ENCODE assay signal across 10 cellular contexts in genomic region chr19:16339361-16339725, GRCh38. TPM values are rescaled to one million over a fixed set of nuclear protein-coding genes. Genes with fewer than 3 reads are reported as not detected.
DNase-seq lines count a peak whose midpoint lies in the region; ATAC-seq lines count a peak whose summit lies in the region.
"Had no signal": no experiment of that assay in that cellular context is flagged by ENCODE, and none has a peak within 500 bp of the region (broad histone marks: within the 10 kb centered on the region; RNA-seq: fewer than 3 reads in every experiment).

No MANE protein-coding gene starts in this region.

- no peak overlapping the region for H3K23ac ChIP-seq in mesendoderm (ENCODE audit: low read length)

- POLR2A ChIA-PET in naive thymus-derived CD4-positive, alpha-beta T cell (lab: Charles Lee) = interaction anchor here (0.6 to 33.0 kb wide), 7 partner anchors 8 to 144 kb away, joined by 4 to 4370 read pairs (median 10); partner anchors contain the start of gene KLF2

- no peaks in the 10 kb centered on the region for H3K9me3 ChIP-seq in BLaER1
- H3K9me3 ChIP-seq in naive thymus-derived CD4-positive, alpha-beta T cell (ENCODE audit: control insufficient read depth in 2 of 3, low read length in 3 of 3) = no peaks in the 10 kb centered on the region
- H3K9me3 ChIP-seq: suprapubic skin had no signal

- H3K36me3 ChIP-seq in BLaER1 (no peaks in the 10 kb centered on the region), mesendoderm (ENCODE audit: control insufficient read depth, insufficient read depth, low read length) (no peaks in the 10 kb centered on the region)
- H3K36me3 ChIP-seq in naive thymus-derived CD4-positive, alpha-beta T cell (ENCODE audit: control insufficient read depth in 2 of 3, insufficient read depth in 3 of 3, low read length in 3 of 3) = no peaks in the 10 kb centered on the region
- H3K36me3 ChIP-seq: suprapubic skin had no signal

- no peak overlapping the region for H4K5ac ChIP-seq in mesendoderm (ENCODE audit: low read length)

- no peaks in the 10 kb centered on the region for H4K20me1 ChIP-seq in BLaER1

- H3K79me1 ChIP-seq in mesendoderm (ENCODE audit: low read length) = no peaks in the 10 kb centered on the region

- H3K4me3 ChIP-seq in BLaER1 (no peak overlapping the region), mesendoderm (ENCODE audit: low read length) (no peak overlapping the region)
- H3K4me3 ChIP-seq in naive thymus-derived CD4-positive, alpha-beta T cell (ENCODE audit: low read length) = peak overlapping the region; percentile 44
- H3K4me3 ChIP-seq: suprapubic skin had no signal

- no peaks in the 10 kb centered on the region for H3K79me2 ChIP-seq in mesendoderm (ENCODE audit: control insufficient read depth, insufficient read depth, low read length)

- no peak overlapping the region for H3K18ac ChIP-seq in mesendoderm (ENCODE audit: low read length)

- no peak overlapping the region for H4K8ac ChIP-seq in mesendoderm (ENCODE audit: low read depth, low read length)

- H3K4me2 ChIP-seq in BLaER1 = peak overlapping the region; percentile 89
- H3K4me2 ChIP-seq in mesendoderm (ENCODE audit: low read length) = no peak overlapping the region

- no peaks in the 10 kb centered on the region for H3K36me3 Mint-ChIP-seq in activated T-helper 17 cell treated with anti-CD3 and anti-CD28 coated beads, Interleukin-2, amount 50 U/mL, for 72 hours (ENCODE audit: low read depth)
- H3K36me3 Mint-ChIP-seq in naive thymus-derived CD4-positive, alpha-beta T cell = peaks cover 0 to 12% (median 0%) of the 10 kb centered on the region in 5 donors

- intact Hi-C loops in naive thymus-derived CD4-positive, alpha-beta T cell (cut with micrococcal nuclease) = loop anchor here in 1 of 2 donors (2.0 kb wide), 1 partner anchor 43 kb away; no protein-coding TSS in a partner anchor
- intact Hi-C loops in left colon (cut with DNase I, micrococcal nuclease) = no loop called here

- H3K9ac ChIP-seq in BLaER1 (no peak overlapping the region), mesendoderm (ENCODE audit: low read length) (no peak overlapping the region)

- H3K4ac ChIP-seq in mesendoderm (ENCODE audit: low read depth, low read length) = no peak overlapping the region

- H3K4me1 ChIP-seq in BLaER1 = peaks cover 63% of the 10 kb centered on the region
- H3K4me1 ChIP-seq in naive thymus-derived CD4-positive, alpha-beta T cell (ENCODE audit: control insufficient read depth in 2 of 2, insufficient read depth in 2 of 2, low read length in 2 of 2) = peaks cover 54 to 57% of the 10 kb centered on the region in 2 donors
- no peaks in the 10 kb centered on the region for H3K4me1 ChIP-seq in mesendoderm (ENCODE audit: control insufficient read depth, low read depth, low read length)

- H2AK5ac ChIP-seq in mesendoderm (ENCODE audit: low read length) = no peak overlapping the region

- no peak for DNase-seq in naive thymus-derived CD4-positive, alpha-beta T cell
- no peak for DNase-seq in left colon
- no peak for DNase-seq in NCI-H1105 (lab: John Stamatoyannopoulos, UW)
- no peak for DNase-seq in mesendoderm
- DNase-seq in NCI-H1417 treated with DMSO at 0.1 percent for 48 hours (lab: John Stamatoyannopoulos, UW) = no peak
- DNase-seq: NCI-H1930 had no signal

- no peak overlapping the region for H3K56ac ChIP-seq in mesendoderm (ENCODE audit: low read length)

- H3K27ac ChIP-seq in BLaER1 (no peak overlapping the region), mesendoderm (ENCODE audit: low read depth, low read length) (no peak overlapping the region)
- peak overlapping the region; percentile 60 for H3K27ac ChIP-seq in naive thymus-derived CD4-positive, alpha-beta T cell (ENCODE audit: low read depth, low read length)

- H3K27ac Mint-ChIP-seq in activated T-helper 17 cell treated with anti-CD3 and anti-CD28 coated beads, Interleukin-2, amount 50 U/mL, for 72 hours = peak overlapping the region; percentile 83
- peak overlapping the region; percentile 86 to 98 (median 91) for H3K27ac Mint-ChIP-seq in naive thymus-derived CD4-positive, alpha-beta T cell

- H2BK5ac ChIP-seq in mesendoderm (ENCODE audit: low read length) = no peak overlapping the region

- no peak overlapping the region for H2BK15ac ChIP-seq in mesendoderm (replicated peaks; ENCODE audit: low read depth)

- ATAC-seq in GM21786 (IDR thresholded peaks at IDR 0.05; ENCODE audit: unreplicated experiment) = peak; percentile 11
- no peak for ATAC-seq in activated T-helper 17 cell treated with anti-CD3 and anti-CD28 coated beads, Interleukin-2, amount 50 U/mL, for 72 hours (replicated peaks)
- ATAC-seq in naive thymus-derived CD4-positive, alpha-beta T cell = no peak
- no peak for ATAC-seq in left colon

- no CpG with 5 or more reads among the region's 6 CpGs for WGBS in mesendoderm (ENCODE audit: extremely low coverage, insufficient coverage, low lambda C conversion rate)

- peaks cover 2% of the 10 kb centered on the region for H3K9me3 Mint-ChIP-seq in activated T-helper 17 cell treated with anti-CD3 and anti-CD28 coated beads, Interleukin-2, amount 50 U/mL, for 72 hours
- H3K9me3 Mint-ChIP-seq in naive thymus-derived CD4-positive, alpha-beta T cell = peaks cover 0 to 6% (median 0%) of the 10 kb centered on the region in 11 donors

- H2BK120ac ChIP-seq in mesendoderm (ENCODE audit: low read depth, low read length) = no peak overlapping the region

- CTCF ChIA-PET in naive thymus-derived CD4-positive, alpha-beta T cell (lab: Charles Lee) = interaction anchor here (0.6 to 2.3 kb wide), 10 partner anchors 8 to 694 kb away, joined by 3 to 10 read pairs (median 4); no protein-coding TSS in a partner anchor

- H3K27me3 ChIP-seq in BLaER1 (no peaks in the 10 kb centered on the region), mesendoderm (ENCODE audit: insufficient read depth, low read length, poor library complexity) (no peaks in the 10 kb centered on the region)
- H3K27me3 ChIP-seq in naive thymus-derived CD4-positive, alpha-beta T cell (ENCODE audit: control insufficient read depth in 2 of 2, insufficient read depth in 2 of 2, low read length in 2 of 2) = no peaks in the 10 kb centered on the region
- H3K27me3 ChIP-seq: suprapubic skin had no signal

- peaks cover 36% of the 10 kb centered on the region for H3K4me1 Mint-ChIP-seq in activated T-helper 17 cell treated with anti-CD3 and anti-CD28 coated beads, Interleukin-2, amount 50 U/mL, for 72 hours
- peaks cover 28 to 74% (median 62%) of the 10 kb centered on the region in 7 donors for H3K4me1 Mint-ChIP-seq in naive thymus-derived CD4-positive, alpha-beta T cell

- H3K4me3 Mint-ChIP-seq in activated T-helper 17 cell treated with anti-CD3 and anti-CD28 coated beads, Interleukin-2, amount 50 U/mL, for 72 hours = peak overlapping the region; percentile 72
- peak overlapping the region; percentile 79 to 95 (median 88) for H3K4me3 Mint-ChIP-seq in naive thymus-derived CD4-positive, alpha-beta T cell

- H3K27me3 Mint-ChIP-seq in activated T-helper 17 cell treated with anti-CD3 and anti-CD28 coated beads, Interleukin-2, amount 50 U/mL, for 72 hours = no peaks in the 10 kb centered on the region
- H3K27me3 Mint-ChIP-seq in naive thymus-derived CD4-positive, alpha-beta T cell = peaks cover 0 to 19% (median 0%) of the 10 kb centered on the region in 5 donors

RNA-seq across cellular contexts. Expression of gene KLF2, which starts 14.7 kb away (rescaled TPM):
- total RNA-seq in activated T-helper 17 cell treated with anti-CD3 and anti-CD28 coated beads, Interleukin-2, amount 50 U/mL, for 72 hours = 1 to 10 TPM; 1.9 to 9.9 TPM
- total RNA-seq in naive thymus-derived CD4-positive, alpha-beta T cell = 100 to 1,000 TPM; 195 to 630 (median 466) TPM
- 100 to 1,000 TPM; 119 to 149 TPM for polyA plus RNA-seq in naive thymus-derived CD4-positive, alpha-beta T cell
- 10 to 100 TPM; 28.2 to 29.4 TPM for total RNA-seq in left colon
- polyA plus RNA-seq in mesendoderm (2013, experiment 1 of 2) = 0.87 TPM
- polyA plus RNA-seq in mesendoderm (2013, experiment 2 of 2) = 0.88 TPM

Comparison
In these comparisons a context has a peak if more than half of its experiments do, and no peak if none do; other contexts are left out.
1. RNA of gene KLF2, which starts 14.7 kb away (total RNA-seq): 195 to 630 TPM in naive thymus-derived CD4-positive, alpha-beta T cell; 28.2 to 29.4 TPM in left colon and 1.9 to 9.9 TPM in activated T-helper 17 cell treated with anti-CD3 and anti-CD28 coated beads, Interleukin-2, amount 50 U/mL, for 72 hours; every median in the first group is over 4 times any median in the second.